ENCODE assay signal across 26 cellular contexts in genomic region chr9:113370806-113371325, GRCh38. TPM values are rescaled to one million over a fixed set of nuclear protein-coding genes. Genes with fewer than 3 reads are reported as not detected.
"Had no signal": no experiment of that assay in that cellular context is flagged by ENCODE, and none has a peak within 500 bp of the region (broad histone marks: within the 10 kb centered on the region; RNA-seq: fewer than 3 reads in every experiment).

No MANE protein-coding gene starts in this region.

- DNase-seq: activated CD4-positive, alpha-beta T cell treated with anti-CD3 and anti-CD28 coated beads, Interleukin-2, amount 50 U/mL, for 1 hour; activated CD4-positive, CD25-positive, alpha-beta regulatory T cell treated with anti-CD3 and anti-CD28 coated beads, Interleukin-2, amount 50 U/mL, for 72 hours; activated gamma-delta T cell treated with Interleukin-2 at 50 U/mL for 16 hours; activated T-cell treated with anti-CD3 and anti-CD28 coated beads, Interleukin-2, amount 50 U/mL, for 1 hour; aorta; brain microvascular endothelial cell; caudate nucleus; effector CD4-positive, alpha-beta T cell; erythroblast; foreskin fibroblast; immature natural killer cell; lower lobe of right lung; mesendoderm; naive B cell; nucleus accumbens; stimulated activated CD4-positive, alpha-beta T cell treated with anti-CD3 and anti-CD28 coated beads, Interleukin-4, amount 100 ng/mL, for 4 hours; uterus had no signal

- H3K4me3 Mint-ChIP-seq: dendritic cell treated with granulocyte-macrophage colony-stimulating factor and Interleukin-4, amounts not matched to agents 40 ng/mL and 50 ng/mL, for 4 days; immature natural killer cell; naive B cell; stimulated activated naive CD8-positive, alpha-beta T cell treated with anti-CD3 and anti-CD28 coated beads, Interleukin-15, Interleukin-2, amounts not matched to agents 100 ng/mL and 50 ng/mL, for 24 hours; T-helper 2 cell treated with Interferon-gamma antibody and Interleukin-4, amounts not matched to agents 5 μg/mL and 100 μg/mL, for 36 hours had no signal

- H3K27ac Mint-ChIP-seq: activated naive CD4-positive, alpha-beta T cell treated with anti-CD3 and anti-CD28 coated beads, Interleukin-2, amount 50 U/mL, for 72 hours; dendritic cell treated with granulocyte-macrophage colony-stimulating factor and Interleukin-4, amounts not matched to agents 40 ng/mL and 50 ng/mL, for 4 days; immature natural killer cell; naive B cell; stimulated activated naive CD8-positive, alpha-beta T cell treated with anti-CD3 and anti-CD28 coated beads, Interleukin-15, Interleukin-2, amounts not matched to agents 100 ng/mL and 50 ng/mL, for 24 hours; T-helper 2 cell treated with Interferon-gamma antibody and Interleukin-4, amounts not matched to agents 5 μg/mL and 100 μg/mL, for 36 hours had no signal

- H3K4me3 ChIP-seq: lower lobe of right lung, right atrium auricular region, uterus had no signal

- H3K4me1 ChIP-seq: lower lobe of right lung had no signal

- H3K27me3 ChIP-seq: brain microvascular endothelial cell, right atrium auricular region, uterus had no signal

- H3K9me3 ChIP-seq: lower lobe of right lung, right atrium auricular region, uterus had no signal

- H3K36me3 ChIP-seq: brain microvascular endothelial cell, uterus had no signal

- H3K27me3 Mint-ChIP-seq: dendritic cell treated with granulocyte-macrophage colony-stimulating factor and Interleukin-4, amounts not matched to agents 40 ng/mL and 50 ng/mL, for 4 days; naive B cell had no signal

- ATAC-seq: activated naive CD4-positive, alpha-beta T cell treated with anti-CD3 and anti-CD28 coated beads, Interleukin-2, amount 50 U/mL, for 72 hours; left lobe of liver; lower lobe of right lung had no signal

- H3K27ac ChIP-seq: brain microvascular endothelial cell, lower lobe of right lung, right atrium auricular region, uterus, VCaP had no signal

- H3K9me3 Mint-ChIP-seq: activated naive CD4-positive, alpha-beta T cell treated with anti-CD3 and anti-CD28 coated beads, Interleukin-2, amount 50 U/mL, for 72 hours; dendritic cell treated with granulocyte-macrophage colony-stimulating factor and Interleukin-4, amounts not matched to agents 40 ng/mL and 50 ng/mL, for 4 days; immature natural killer cell; naive B cell; stimulated activated naive CD8-positive, alpha-beta T cell treated with anti-CD3 and anti-CD28 coated beads, Interleukin-15, Interleukin-2, amounts not matched to agents 100 ng/mL and 50 ng/mL, for 24 hours; T-helper 2 cell treated with Interferon-gamma antibody and Interleukin-4, amounts not matched to agents 5 μg/mL and 100 μg/mL, for 36 hours had no signal

RNA-seq across cellular contexts. Expression of gene BSPRY, which starts 21.5 kb away (rescaled TPM):
- total RNA-seq: fibroblast of lung, glomerular endothelial cell had no signal
